In the genomic region with DNA sequence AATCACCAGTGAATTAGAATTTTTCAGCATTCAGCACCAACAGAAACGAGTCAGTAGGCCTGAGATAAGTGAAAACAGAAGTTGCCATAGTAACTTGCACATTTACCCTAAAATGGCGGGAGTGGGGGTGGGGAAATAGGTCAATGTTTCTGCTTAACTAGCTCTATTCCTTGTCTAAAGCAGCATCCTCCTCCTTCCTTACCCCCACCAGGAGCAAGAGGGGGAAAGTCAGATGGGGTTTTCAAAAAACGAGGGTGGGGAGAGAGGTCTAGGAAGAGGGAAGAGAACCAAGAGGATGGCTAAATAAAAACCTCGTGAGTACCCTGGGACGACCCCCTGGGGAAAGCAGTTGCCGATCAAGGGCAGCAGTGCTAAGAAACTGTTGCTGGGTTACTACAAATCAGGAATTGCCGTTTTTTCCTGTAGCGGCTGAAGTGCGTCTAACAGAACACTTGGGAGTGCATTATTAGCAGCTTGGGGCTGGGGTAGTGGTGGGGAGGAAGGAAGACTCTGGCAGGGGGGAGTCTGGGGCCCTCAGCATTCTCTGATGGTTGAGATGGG, we compare ENCODE assay signal across 2 cellular contexts.
A peak's percentile ranks its signal among the peaks of the same experiment; 100 is the strongest.
TF ChIP-seq lines count a peak whose summit lies in the region.

No MANE protein-coding gene starts in this region.

TF ChIP-seq in HEK293, 187 proteins besides CTCF, POLR2A, EP300 and RAD21:
- TF ChIP-seq GLIS2 (tag by site-specific recombination; IDR thresholded peaks at IDR 0.05): no peak
- no peak for TF ChIP-seq YY2 (tag by site-specific recombination; IDR thresholded peaks at IDR 0.05)
- no peak for TF ChIP-seq ZNF416 (tag by site-specific recombination; IDR thresholded peaks at IDR 0.05)
- TF ChIP-seq, protein P1, sequence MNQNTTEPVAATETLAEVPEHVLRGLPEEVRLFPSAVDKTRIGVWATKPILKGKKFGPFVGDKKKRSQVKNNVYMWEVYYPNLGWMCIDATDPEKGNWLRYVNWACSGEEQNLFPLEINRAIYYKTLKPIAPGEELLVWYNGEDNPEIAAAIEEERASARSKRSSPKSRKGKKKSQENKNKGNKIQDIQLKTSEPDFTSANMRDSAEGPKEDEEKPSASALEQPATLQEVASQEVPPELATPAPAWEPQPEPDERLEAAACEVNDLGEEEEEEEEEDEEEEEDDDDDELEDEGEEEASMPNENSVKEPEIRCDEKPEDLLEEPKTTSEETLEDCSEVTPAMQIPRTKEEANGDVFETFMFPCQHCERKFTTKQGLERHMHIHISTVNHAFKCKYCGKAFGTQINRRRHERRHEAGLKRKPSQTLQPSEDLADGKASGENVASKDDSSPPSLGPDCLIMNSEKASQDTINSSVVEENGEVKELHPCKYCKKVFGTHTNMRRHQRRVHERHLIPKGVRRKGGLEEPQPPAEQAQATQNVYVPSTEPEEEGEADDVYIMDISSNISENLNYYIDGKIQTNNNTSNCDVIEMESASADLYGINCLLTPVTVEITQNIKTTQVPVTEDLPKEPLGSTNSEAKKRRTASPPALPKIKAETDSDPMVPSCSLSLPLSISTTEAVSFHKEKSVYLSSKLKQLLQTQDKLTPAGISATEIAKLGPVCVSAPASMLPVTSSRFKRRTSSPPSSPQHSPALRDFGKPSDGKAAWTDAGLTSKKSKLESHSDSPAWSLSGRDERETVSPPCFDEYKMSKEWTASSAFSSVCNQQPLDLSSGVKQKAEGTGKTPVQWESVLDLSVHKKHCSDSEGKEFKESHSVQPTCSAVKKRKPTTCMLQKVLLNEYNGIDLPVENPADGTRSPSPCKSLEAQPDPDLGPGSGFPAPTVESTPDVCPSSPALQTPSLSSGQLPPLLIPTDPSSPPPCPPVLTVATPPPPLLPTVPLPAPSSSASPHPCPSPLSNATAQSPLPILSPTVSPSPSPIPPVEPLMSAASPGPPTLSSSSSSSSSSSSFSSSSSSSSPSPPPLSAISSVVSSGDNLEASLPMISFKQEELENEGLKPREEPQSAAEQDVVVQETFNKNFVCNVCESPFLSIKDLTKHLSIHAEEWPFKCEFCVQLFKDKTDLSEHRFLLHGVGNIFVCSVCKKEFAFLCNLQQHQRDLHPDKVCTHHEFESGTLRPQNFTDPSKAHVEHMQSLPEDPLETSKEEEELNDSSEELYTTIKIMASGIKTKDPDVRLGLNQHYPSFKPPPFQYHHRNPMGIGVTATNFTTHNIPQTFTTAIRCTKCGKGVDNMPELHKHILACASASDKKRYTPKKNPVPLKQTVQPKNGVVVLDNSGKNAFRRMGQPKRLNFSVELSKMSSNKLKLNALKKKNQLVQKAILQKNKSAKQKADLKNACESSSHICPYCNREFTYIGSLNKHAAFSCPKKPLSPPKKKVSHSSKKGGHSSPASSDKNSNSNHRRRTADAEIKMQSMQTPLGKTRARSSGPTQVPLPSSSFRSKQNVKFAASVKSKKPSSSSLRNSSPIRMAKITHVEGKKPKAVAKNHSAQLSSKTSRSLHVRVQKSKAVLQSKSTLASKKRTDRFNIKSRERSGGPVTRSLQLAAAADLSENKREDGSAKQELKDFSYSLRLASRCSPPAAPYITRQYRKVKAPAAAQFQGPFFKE (tag by site-specific recombination; IDR thresholded peaks at IDR 0.05; ENCODE audit: borderline replicate concordance): no peak
- TF ChIP-seq SP3 (tag by site-specific recombination; IDR thresholded peaks at IDR 0.05): no peak
- TF ChIP-seq PBX3 (CRISPR knock-in tag; IDR thresholded peaks at IDR 0.05): no peak
- TF ChIP-seq REPIN1 (tag by site-specific recombination; IDR thresholded peaks at IDR 0.05; ENCODE audit: low read depth): no peak

TF ChIP-seq in H1, 55 proteins besides CTCF, POLR2A, EP300 and RAD21:
- TF ChIP-seq, protein P2, sequence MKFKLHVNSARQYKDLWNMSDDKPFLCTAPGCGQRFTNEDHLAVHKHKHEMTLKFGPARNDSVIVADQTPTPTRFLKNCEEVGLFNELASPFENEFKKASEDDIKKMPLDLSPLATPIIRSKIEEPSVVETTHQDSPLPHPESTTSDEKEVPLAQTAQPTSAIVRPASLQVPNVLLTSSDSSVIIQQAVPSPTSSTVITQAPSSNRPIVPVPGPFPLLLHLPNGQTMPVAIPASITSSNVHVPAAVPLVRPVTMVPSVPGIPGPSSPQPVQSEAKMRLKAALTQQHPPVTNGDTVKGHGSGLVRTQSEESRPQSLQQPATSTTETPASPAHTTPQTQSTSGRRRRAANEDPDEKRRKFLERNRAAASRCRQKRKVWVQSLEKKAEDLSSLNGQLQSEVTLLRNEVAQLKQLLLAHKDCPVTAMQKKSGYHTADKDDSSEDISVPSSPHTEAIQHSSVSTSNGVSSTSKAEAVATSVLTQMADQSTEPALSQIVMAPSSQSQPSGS (IDR thresholded peaks at IDR 0.05; ENCODE audit: low read length): no peak
- TF ChIP-seq TCF12 (IDR thresholded peaks at IDR 0.05; ENCODE audit: low read depth, low read length) (0 out of 2 replicates have a peak, but pooled peaks have one; percentile 13), TEAD4 (IDR thresholded peaks at IDR 0.05; ENCODE audit: low read depth, low read length) (no peak), ASH2L (IDR thresholded peaks at IDR 0.05; ENCODE audit: low read length) (peak; percentile 84), SUZ12 (IDR thresholded peaks at IDR 0.05; ENCODE audit: low read length) (no peak), SP4 (IDR thresholded peaks at IDR 0.05; ENCODE audit: low read length) (no peak), KDM5A (IDR thresholded peaks at IDR 0.05; ENCODE audit: low read length) (no peak), YY1 (IDR thresholded peaks at IDR 0.05; ENCODE audit: low read depth, low read length) (peak; percentile 90), RBBP5 (IDR thresholded peaks at IDR 0.05; ENCODE audit: borderline replicate concordance, low read depth, low read length) (peak; percentile 42; the same call in 1 of the 2 replicates), SIN3A (conservative IDR thresholded peaks at IDR 0.05 in 1 of 2, IDR thresholded peaks at IDR 0.05 in 1 of 2; ENCODE audit: low read depth in 1 of 2, low read length in 2 of 2) (no peak), KDM4A (IDR thresholded peaks at IDR 0.05; ENCODE audit: low read depth, low read length, severe bottlenecking) (no peak), MAX (IDR thresholded peaks at IDR 0.05) (no peak), NRF1 (IDR thresholded peaks at IDR 0.05; ENCODE audit: low read depth, low read length) (no peak)
- TF ChIP-seq, protein P3, sequence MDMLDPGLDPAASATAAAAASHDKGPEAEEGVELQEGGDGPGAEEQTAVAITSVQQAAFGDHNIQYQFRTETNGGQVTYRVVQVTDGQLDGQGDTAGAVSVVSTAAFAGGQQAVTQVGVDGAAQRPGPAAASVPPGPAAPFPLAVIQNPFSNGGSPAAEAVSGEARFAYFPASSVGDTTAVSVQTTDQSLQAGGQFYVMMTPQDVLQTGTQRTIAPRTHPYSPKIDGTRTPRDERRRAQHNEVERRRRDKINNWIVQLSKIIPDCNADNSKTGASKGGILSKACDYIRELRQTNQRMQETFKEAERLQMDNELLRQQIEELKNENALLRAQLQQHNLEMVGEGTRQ (IDR thresholded peaks at IDR 0.05; ENCODE audit: low read length): no peak
